In the genomic region with DNA sequence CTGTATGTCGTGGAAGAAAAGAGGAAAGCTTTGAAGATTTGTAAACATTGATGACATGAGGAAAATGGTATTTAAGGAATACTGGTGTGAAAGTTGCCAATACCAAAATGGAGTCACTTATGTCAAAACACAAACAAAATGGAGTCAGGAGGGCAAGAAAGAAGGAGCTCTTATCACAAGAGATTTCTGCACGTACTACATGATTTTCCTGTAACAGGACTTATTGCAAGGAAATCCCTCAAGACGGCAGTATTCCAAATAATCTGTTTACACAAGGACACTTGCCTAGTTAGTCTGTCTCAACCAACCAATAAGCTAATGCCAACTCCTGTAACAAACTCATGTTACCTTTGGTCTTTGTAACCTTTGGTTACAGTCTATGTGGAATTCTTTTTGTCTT, we compare ENCODE assay signal across 19 cellular contexts. TPM values are rescaled to one million over a fixed set of nuclear protein-coding genes. Genes with fewer than 3 reads are reported as not detected.
DNase-seq lines count a peak whose midpoint lies in the region; ATAC-seq, FAIRE-seq and TF ChIP-seq lines count a peak whose summit lies in the region.
"Had no signal": no experiment of that assay in that cellular context is flagged by ENCODE, and none has a peak within 500 bp of the region (broad histone marks: within the 10 kb centered on the region; RNA-seq: fewer than 3 reads in every experiment).

No MANE protein-coding gene starts in this region.

- TF ChIP-seq CTCF in C4-2B (conservative IDR thresholded peaks at IDR 0.05) (no peak), VCaP (conservative IDR thresholded peaks at IDR 0.05) (no peak), HepG2 (CRISPR knock-in tag; IDR thresholded peaks at IDR 0.05) (no peak)
- TF ChIP-seq CTCF in activated CD8-positive, alpha-beta T cell treated with anti-CD3 and anti-CD28 coated beads for 36 hours (IDR thresholded peaks at IDR 0.05) = no peak

- DNase-seq in HepG2 (ENCODE audit: low spot score) (no peak), NCI-H526 treated with DMSO at 0.1 percent for 48 hours (lab: John Stamatoyannopoulos, UW) (no peak)
- DNase-seq in activated CD8-positive, alpha-beta T cell treated with anti-CD3 and anti-CD28 coated beads for 36 hours = no peak
- DNase-seq: C1 segment of cervical spinal cord; Caco-2; CD4-positive, CD25-positive, alpha-beta regulatory T cell; CD8-positive, alpha-beta T cell; DMS153; DND-41; GM23248; H7; HCEC 1CT had no signal

- TF ChIP-seq RAD21 in HepG2 (CRISPR knock-in tag; IDR thresholded peaks at IDR 0.05) = no peak

- intact Hi-C loops in HepG2 (cut with micrococcal nuclease; ENCODE audit: unreplicated experiment) = no loop called here
- intact Hi-C loops in activated CD8-positive, alpha-beta T cell treated with anti-CD3 and anti-CD28 coated beads for 36 hours (cut with micrococcal nuclease) = no loop called here

- TF ChIP-seq POLR2A in HepG2 (IDR thresholded peaks at IDR 0.05; ENCODE audit: insufficient read depth in 1 of 2, low read depth in 2 of 2, low read length in 2 of 2) = no peak

- no peak overlapping the region for H3K4me3 Mint-ChIP-seq in activated CD8-positive, alpha-beta T cell treated with anti-CD3 and anti-CD28 coated beads for 36 hours
- H3K4me3 Mint-ChIP-seq: CD4-positive, CD25-positive, alpha-beta regulatory T cell; CD8-positive, alpha-beta T cell had no signal

- no peaks in the 10 kb centered on the region for H4K20me1 ChIP-seq in HepG2 (ENCODE audit: insufficient read depth, low read length)

- H3K27ac Mint-ChIP-seq in activated CD8-positive, alpha-beta T cell treated with anti-CD3 and anti-CD28 coated beads for 36 hours = no peak overlapping the region
- H3K27ac Mint-ChIP-seq: CD4-positive, CD25-positive, alpha-beta regulatory T cell; CD8-positive, alpha-beta T cell had no signal

- no peaks in the 10 kb centered on the region for H3K36me3 Mint-ChIP-seq in activated CD8-positive, alpha-beta T cell treated with anti-CD3 and anti-CD28 coated beads for 36 hours (ENCODE audit: low read depth)
- H3K36me3 Mint-ChIP-seq: CD4-positive, CD25-positive, alpha-beta regulatory T cell; CD8-positive, alpha-beta T cell had no signal

- FAIRE-seq in HepG2 (lab: Jason Lieb, UNC) = no peak
- FAIRE-seq: G401.6, GM12892, H1 had no signal

- BruUV-seq in HepG2 (replicated peaks; lab: Mats Ljungman, UMichigan) = no TSS peak

- 6% methylated on average over 3 of the region's 3 CpGs for WGBS in HepG2 (ENCODE audit: low lambda C conversion rate)

- no peaks in the 10 kb centered on the region for H3K9me3 ChIP-seq in HepG2 (ENCODE audit: low read length)
- H3K9me3 ChIP-seq: Caco-2 had no signal

- peak overlapping the region; percentile 67 for H3K27ac ChIP-seq in C4-2B
- H3K27ac ChIP-seq in VCaP = peak overlapping the region; percentile 84; the same call in 1 of the 2 replicates
- no peak overlapping the region for H3K27ac ChIP-seq in HepG2 (ENCODE audit: extremely low read length, insufficient read depth, low read length)
- H3K27ac ChIP-seq: GM23248 had no signal

- no peak for ATAC-seq in HepG2
- ATAC-seq in activated CD8-positive, alpha-beta T cell treated with anti-CD3 and anti-CD28 coated beads for 36 hours = no peak
- ATAC-seq in HG03520 (IDR thresholded peaks at IDR 0.05; ENCODE audit: unreplicated experiment) = no peak
- ATAC-seq: CD8-positive, alpha-beta T cell had no signal

- in situ Hi-C loops in HepG2 (cut with HindIII; ENCODE audit: extremely low pct_ligation_motif_present, low pct_unique_long_range_greater_than_20kb) = no loop called here

- TF ChIP-seq EP300 in HepG2 (IDR thresholded peaks at IDR 0.05; ENCODE audit: low read depth in 2 of 2, low read length in 2 of 2) (no peak), HepG2 (CRISPR knock-in tag; IDR thresholded peaks at IDR 0.05; ENCODE audit: borderline replicate concordance) (no peak)

- no peaks in the 10 kb centered on the region for H3K27me3 ChIP-seq in HepG2 (ENCODE audit: control insufficient read depth in 1 of 2, insufficient read depth in 2 of 2, low read length in 2 of 2)

- H3K9ac ChIP-seq in HepG2 (ENCODE audit: insufficient read depth, low read depth, low read length) = no peak overlapping the region
- H3K9ac ChIP-seq: GM23248 had no signal

- no peak overlapping the region for H3K4me2 ChIP-seq in HepG2 (ENCODE audit: low read depth, low read length)

- no peaks in the 10 kb centered on the region for H3K79me2 ChIP-seq in HepG2 (ENCODE audit: insufficient read depth, low read length)

- POLR2A ChIA-PET in HepG2 (lab: Yijun Ruan, JAX) = no interaction called here
- POLR2A ChIA-PET in activated CD8-positive, alpha-beta T cell treated with anti-CD3 and anti-CD28 coated beads for 36 hours (lab: Charles Lee) = no interaction called here

- H3K4me3 ChIP-seq in HepG2 (replicated peaks in 1 of 3; ENCODE audit: insufficient read depth in 1 of 3, low read depth in 2 of 3, low read length in 3 of 3) = no peak overlapping the region
- H3K4me3 ChIP-seq: GM23248 had no signal

- no peak overlapping the region for H2AFZ ChIP-seq in HepG2 (ENCODE audit: low read length)
- H2AFZ ChIP-seq: GM23248 had no signal

- peaks cover 2% of the 10 kb centered on the region for H3K4me1 Mint-ChIP-seq in activated CD8-positive, alpha-beta T cell treated with anti-CD3 and anti-CD28 coated beads for 36 hours (ENCODE audit: low read depth)
- H3K4me1 Mint-ChIP-seq: CD4-positive, CD25-positive, alpha-beta regulatory T cell had no signal

- no peaks in the 10 kb centered on the region for H3K36me3 ChIP-seq in HepG2 (replicated peaks in 1 of 2; ENCODE audit: control insufficient read depth in 1 of 2, insufficient read depth in 2 of 2, low read length in 2 of 2)

- H3K27me3 Mint-ChIP-seq in activated CD8-positive, alpha-beta T cell treated with anti-CD3 and anti-CD28 coated beads for 36 hours = no peaks in the 10 kb centered on the region

- CTCF ChIA-PET in HepG2 (lab: Yijun Ruan, JAX; ENCODE audit: low intra/inter-chr PET ratio, low total read pairs) = no interaction called here
- CTCF ChIA-PET in activated CD8-positive, alpha-beta T cell treated with anti-CD3 and anti-CD28 coated beads for 36 hours (lab: Charles Lee) = interaction anchor here (1.2 to 3.9 kb wide), 3 partner anchors 42 to 74 kb away, joined by 4 to 24 read pairs (median 6); no protein-coding TSS in a partner anchor

- no peaks in the 10 kb centered on the region for H3K9me3 Mint-ChIP-seq in activated CD8-positive, alpha-beta T cell treated with anti-CD3 and anti-CD28 coated beads for 36 hours
- H3K9me3 Mint-ChIP-seq: CD8-positive, alpha-beta T cell had no signal

- H3K4me1 ChIP-seq in HepG2 (ENCODE audit: insufficient read depth, low read length) = peaks cover 9% of the 10 kb centered on the region; the same call in 1 of the 2 replicates

RNA-seq across cellular contexts. Expression of gene SLC2A12, which starts 29.8 kb away (rescaled TPM):
- total RNA-seq in HepG2 (2016; rRNA removed; fragmentation: Illumina TruSeq; extraction: Trizol) = 0.04 TPM in 1 of 2 replicates, not detected in the other
- total RNA-seq in HepG2 (2016; cell fraction: cytosol; rRNA removed; fragmentation: Illumina TruSeq; extraction: Trizol; ENCODE audit: low read depth) = not detected in 2 replicates
- 0.02 TPM in 1 of 2 replicates, not detected in the other for total RNA-seq in HepG2 (2016; cell fraction: insoluble cytoplasmic fraction; rRNA removed; fragmentation: Illumina TruSeq; extraction: Trizol)
- not detected in 2 replicates for total RNA-seq in HepG2 (2016; cell fraction: membrane; rRNA removed; fragmentation: Illumina TruSeq; extraction: Trizol)
- total RNA-seq in HepG2 (2016; cell fraction: nucleus; rRNA removed; fragmentation: Illumina TruSeq; extraction: Trizol) = 0.09 TPM in 1 of 2 replicates, not detected in the other
- 0.24 and 0.33 TPM in 2 replicates for polyA plus RNA-seq in HepG2 (2011; rRNA removed)
- 0.20 and 0.24 TPM in 2 replicates for polyA plus RNA-seq in HepG2 (2011; cell fraction: cytosol; rRNA removed)
- polyA plus RNA-seq in HepG2 (2011; cell fraction: nucleus; rRNA removed) = 0.11 and 0.26 TPM in 2 replicates
- polyA plus RNA-seq in HepG2 (2012) = 0.24 and 0.43 TPM in 2 replicates
- polyA plus RNA-seq in HepG2 (2016; cell fraction: cytosol; fragmentation: Illumina TruSeq; extraction: Trizol; ENCODE audit: low read depth) = not detected in 2 replicates
- polyA plus RNA-seq in HepG2 (2016; cell fraction: insoluble cytoplasmic fraction; fragmentation: Illumina TruSeq; extraction: Trizol; ENCODE audit: low read depth) = not detected in 2 replicates
- polyA plus RNA-seq in HepG2 (2016; cell fraction: membrane; fragmentation: Illumina TruSeq; extraction: Trizol; ENCODE audit: low read depth) = not detected in 2 replicates
- 0.10 TPM in 1 of 2 replicates, not detected in the other for polyA plus RNA-seq in HepG2 (2016; cell fraction: nucleus; fragmentation: Illumina TruSeq; extraction: Trizol; ENCODE audit: insufficient read depth, low read depth)
- 0.42 TPM in 1 of 2 replicates, not detected in the other for polyA minus RNA-seq in HepG2 (2011; rRNA and poly(A)+ RNA removed; ENCODE audit: low replicate concordance)
- polyA minus RNA-seq in HepG2 (2011; cell fraction: cytosol; rRNA and poly(A)+ RNA removed) = 0.26 and 0.40 TPM in 2 replicates
- 0.39 and 0.87 TPM in 2 replicates for polyA minus RNA-seq in HepG2 (2011; cell fraction: nucleus; rRNA and poly(A)+ RNA removed)
- total RNA-seq in activated CD8-positive, alpha-beta T cell treated with anti-CD3 and anti-CD28 coated beads for 36 hours = under 1 TPM; 0.18 to 0.20 TPM
- total RNA-seq: A673; Caco-2; CD4-positive, CD25-positive, alpha-beta regulatory T cell; CD8-positive, alpha-beta T cell had no signal
